In the genomic region with DNA sequence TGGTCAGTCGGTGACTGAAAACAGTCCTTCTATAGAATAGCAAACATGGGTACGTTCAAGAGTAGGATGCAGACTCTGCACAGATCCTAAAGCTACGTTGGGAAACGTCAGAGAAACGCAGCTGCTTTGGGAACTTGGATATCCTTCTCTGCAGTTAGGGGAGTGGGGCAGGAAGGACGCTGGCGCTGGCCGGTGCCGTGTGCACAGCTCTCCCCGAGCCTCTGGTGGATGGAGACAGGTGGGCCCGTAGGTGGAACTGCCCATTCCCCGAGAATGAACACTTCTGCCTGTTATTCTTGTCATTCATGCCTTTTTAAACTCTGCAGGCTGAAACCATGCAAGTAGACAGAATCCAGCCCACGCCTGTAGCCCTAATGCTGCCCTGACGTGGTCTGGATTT, we compare ENCODE assay signal across 19 cellular contexts.
DNase-seq lines count a peak whose midpoint lies in the region; ATAC-seq and TF ChIP-seq lines count a peak whose summit lies in the region.
"Had no signal": no experiment of that assay in that cellular context is flagged by ENCODE, and none has a peak within 500 bp of the region (broad histone marks: within the 10 kb centered on the region; RNA-seq: fewer than 3 reads in every experiment).

No MANE protein-coding gene starts in this region.

- no peaks in the 10 kb centered on the region for H3K36me3 ChIP-seq in BLaER1
- H3K36me3 ChIP-seq in NT2/D1 (ENCODE audit: insufficient read depth, insufficient read length, low read length) = no peaks in the 10 kb centered on the region
- no peaks in the 10 kb centered on the region for H3K36me3 ChIP-seq in gastroesophageal sphincter
- H3K36me3 ChIP-seq: adrenal gland had no signal

- H3K4me1 ChIP-seq in BLaER1 = peaks cover 52% of the 10 kb centered on the region
- H3K4me1 ChIP-seq in NT2/D1 (ENCODE audit: insufficient read depth, insufficient read length) = peaks cover 13% of the 10 kb centered on the region
- peaks cover 0 to 20% (median 5%) of the 10 kb centered on the region in 3 donors for H3K4me1 ChIP-seq in gastroesophageal sphincter
- H3K4me1 ChIP-seq: adrenal gland had no signal

- no peaks in the 10 kb centered on the region for H3K36me3 Mint-ChIP-seq in osteocyte (ENCODE audit: unreplicated experiment)

- H3K4me2 ChIP-seq in BLaER1 = peak overlapping the region; percentile 77

- no peaks in the 10 kb centered on the region for H3K27me3 Mint-ChIP-seq in osteocyte (ENCODE audit: unreplicated experiment)

- H3K4me3 ChIP-seq in BLaER1 (0 out of 2 replicates have a peak overlapping the region, but pooled peaks have one; percentile 34), NT2/D1 (ENCODE audit: insufficient read length, low read depth) (peak overlapping the region; percentile 6), gastroesophageal sphincter (peak overlapping the region in 1 of 2 donors; percentile 26)
- H3K4me3 ChIP-seq: adrenal gland, SK-N-MC had no signal

- 74% methylated on average over 11 of the region's 14 CpGs; no CpG with 5 or more reads in 1 of the 2 donors for WGBS in gastroesophageal sphincter (ENCODE audit: low coverage in 1 of 2), 2 donors

- peak overlapping the region; percentile 90 for H3K27ac Mint-ChIP-seq in osteocyte (ENCODE audit: unreplicated experiment)
- H3K27ac Mint-ChIP-seq: activated T-helper 2 cell treated with anti-CD3 and anti-CD28 coated beads, Interferon-gamma antibody, Interleukin-2, Interleukin-4, amounts not matched to agents 10 μg/mL and 5 μg/mL and 100 μg/mL, durations not matched to agents 14 hours and 24 hours and 36 hours had no signal

- H3K9me3 ChIP-seq in BLaER1 (no peaks in the 10 kb centered on the region), NT2/D1 (ENCODE audit: insufficient read depth, low read length) (no peaks in the 10 kb centered on the region), gastroesophageal sphincter (no peaks in the 10 kb centered on the region)
- H3K9me3 ChIP-seq: adrenal gland had no signal

- no peak overlapping the region for H3K4me3 Mint-ChIP-seq in osteocyte (ENCODE audit: unreplicated experiment)

- TF ChIP-seq EP300 in gastroesophageal sphincter (IDR thresholded peaks at IDR 0.05) = no peak

- no peaks in the 10 kb centered on the region for H3K27me3 ChIP-seq in BLaER1
- no peaks in the 10 kb centered on the region for H3K27me3 ChIP-seq in NT2/D1 (ENCODE audit: insufficient read depth, insufficient read length)
- no peaks in the 10 kb centered on the region for H3K27me3 ChIP-seq in gastroesophageal sphincter
- H3K27me3 ChIP-seq: adrenal gland had no signal

- H3K4me1 Mint-ChIP-seq in osteocyte (ENCODE audit: unreplicated experiment) = peaks cover 62% of the 10 kb centered on the region

- H3K27ac ChIP-seq in BLaER1 (peak overlapping the region; percentile 82), gastroesophageal sphincter (peak overlapping the region in 2 of 4 donors; percentile 25 to 27)
- H3K27ac ChIP-seq: adrenal gland, SK-N-MC had no signal

- H3K9ac ChIP-seq in BLaER1 (peak overlapping the region; percentile 63; the same call in 1 of the 2 replicates), NT2/D1 (ENCODE audit: insufficient read length, low read depth) (peak overlapping the region; percentile 5)

- ATAC-seq in gastroesophageal sphincter (peak; percentile 22), HG03342 (IDR thresholded peaks at IDR 0.05; ENCODE audit: unreplicated experiment) (no peak)

- no peak for TF ChIP-seq POLR2A in gastroesophageal sphincter (IDR thresholded peaks at IDR 0.05)

- H3K9me3 Mint-ChIP-seq in osteocyte (ENCODE audit: unreplicated experiment) = no peaks in the 10 kb centered on the region
- H3K9me3 Mint-ChIP-seq: activated T-helper 2 cell treated with anti-CD3 and anti-CD28 coated beads, Interferon-gamma antibody, Interleukin-2, Interleukin-4, amounts not matched to agents 10 μg/mL and 5 μg/mL and 100 μg/mL, durations not matched to agents 14 hours and 24 hours and 36 hours had no signal

- TF ChIP-seq CTCF in gastroesophageal sphincter (IDR thresholded peaks at IDR 0.05) (no peak), osteocyte (IDR thresholded peaks at IDR 0.05) (no peak)

- no peaks in the 10 kb centered on the region for H4K20me1 ChIP-seq in BLaER1

- DNase-seq in NT2/D1 (ENCODE audit: low read depth, low spot score) (no peak), osteocyte (ENCODE audit: extremely low spot score, unreplicated experiment) (no peak), NCI-H2081 (lab: John Stamatoyannopoulos, UW) (no peak), amygdala (lab: John Stamatoyannopoulos, UW) (no peak), LoVo (ENCODE audit: low spot score) (no peak)
- DNase-seq: activated CD4-positive, alpha-beta T cell treated with anti-CD3 and anti-CD28 coated beads, Interleukin-2, amount 50 U/mL, for 1 hour; GF-D8; GOT3; KG1; NCI-H2029 treated with DMSO at 0.1 percent for 48 hours; NCI-H510A; stimulated activated CD4-positive, alpha-beta T cell treated with anti-CD3 and anti-CD28 coated beads, Interleukin-12 subunit alpha, Interleukin-12 subunit beta, amount 100 ng/mL, for 4 hours; T-helper 2 cell had no signal
